In the genomic region with DNA sequence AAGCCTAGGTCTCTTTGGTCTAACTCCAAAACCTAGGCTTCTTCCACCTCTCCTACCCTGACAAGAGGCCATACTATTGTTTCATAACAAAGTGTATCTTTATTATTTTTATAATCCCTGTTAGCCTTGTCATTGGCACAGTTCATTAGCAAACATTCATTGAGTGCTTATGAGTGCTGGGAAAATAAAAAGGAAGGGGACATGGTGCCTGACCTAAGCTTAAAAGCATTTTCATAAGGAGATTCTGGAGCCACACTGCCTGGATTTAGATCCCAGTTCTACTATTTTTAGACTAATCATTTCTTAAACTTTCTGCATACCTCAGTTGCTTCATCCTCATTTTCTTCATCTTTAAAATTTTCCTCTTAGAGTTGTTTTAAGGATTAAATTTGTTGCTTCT, we compare ENCODE assay signal across 10 cellular contexts.
DNase-seq lines count a peak whose midpoint lies in the region; ATAC-seq and TF ChIP-seq lines count a peak whose summit lies in the region.
"Had no signal": no experiment of that assay in that cellular context is flagged by ENCODE, and none has a peak within 500 bp of the region (broad histone marks: within the 10 kb centered on the region; RNA-seq: fewer than 3 reads in every experiment).

No MANE protein-coding gene starts in this region.

- DNase-seq in right cardiac atrium (no peak), Right ventricle myocardium inferior (ENCODE audit: missing footprints) (no peak), NCI-H2029 (lab: John Stamatoyannopoulos, UW) (peak; percentile 47), fibroblast of the aortic adventitia (ENCODE audit: low read depth) (peak; percentile 54), upper lobe of right lung (no peak), NCI-H187 (lab: John Stamatoyannopoulos, UW) (no peak), colonic mucosa (no peak)
- DNase-seq: islet precursor cell, NCI-H1417 treated with DMSO at 0.1 percent for 48 hours had no signal

- H3K4me3 ChIP-seq in right cardiac atrium (ENCODE audit: low read length) (no peak overlapping the region), fibroblast of the aortic adventitia (ENCODE audit: low read depth, low read length) (no peak overlapping the region), upper lobe of right lung (no peak overlapping the region), colonic mucosa (no peak overlapping the region)

- intact Hi-C loops in right cardiac atrium (cut with DNase I) (no loop called here), Right ventricle myocardium inferior (cut with DNase I) (no loop called here), upper lobe of right lung (cut with DNase I) (no loop called here), colonic mucosa (cut with DNase I) (no loop called here)

- no peaks in the 10 kb centered on the region for H3K27me3 ChIP-seq in right cardiac atrium (ENCODE audit: control insufficient read depth, insufficient read depth)
- H3K27me3 ChIP-seq in upper lobe of right lung: no peaks in the 10 kb centered on the region
- H3K27me3 ChIP-seq in colonic mucosa: no peaks in the 10 kb centered on the region

- H3K9ac ChIP-seq in colonic mucosa (ENCODE audit: low read depth in 2 of 2, low read length in 2 of 2): no peak overlapping the region

- H3K36me3 ChIP-seq in upper lobe of right lung (no peaks in the 10 kb centered on the region), colonic mucosa (no peaks in the 10 kb centered on the region)

- H3K9me3 ChIP-seq in right cardiac atrium (ENCODE audit: control insufficient read depth, low read length): no peaks in the 10 kb centered on the region
- no peaks in the 10 kb centered on the region for H3K9me3 ChIP-seq in upper lobe of right lung
- H3K9me3 ChIP-seq in colonic mucosa: no peaks in the 10 kb centered on the region

- no peak for TF ChIP-seq CTCF in fibroblast of the aortic adventitia (IDR thresholded peaks at IDR 0.05; ENCODE audit: insufficient read depth, low read length)
- TF ChIP-seq CTCF in upper lobe of right lung (IDR thresholded peaks at IDR 0.05): no peak
- TF ChIP-seq CTCF in colonic mucosa (IDR thresholded peaks at IDR 0.05): no peak

- no peaks in the 10 kb centered on the region for H3K4me1 ChIP-seq in right cardiac atrium (ENCODE audit: control insufficient read depth, insufficient read depth, low read length)
- peaks cover 33% of the 10 kb centered on the region for H3K4me1 ChIP-seq in upper lobe of right lung
- H3K4me1 ChIP-seq in colonic mucosa: no peaks in the 10 kb centered on the region

- no peak for ATAC-seq in right cardiac atrium
- no peak for ATAC-seq in Right ventricle myocardium inferior
- ATAC-seq in upper lobe of right lung: peak; percentile 76
- no peak for ATAC-seq in HG02840 (IDR thresholded peaks at IDR 0.05; ENCODE audit: low FRiP score, unreplicated experiment)

- H3K27ac ChIP-seq in right cardiac atrium (ENCODE audit: low read length) (peak overlapping the region; percentile 58), upper lobe of right lung (peak overlapping the region; percentile 51), colonic mucosa (no peak overlapping the region)

Comparison
In these comparisons a context has a peak if more than half of its experiments do, and no peak if none do; other contexts are left out.
1. DNase-seq: peak in NCI-H2029 (single experiment) and fibroblast of the aortic adventitia (single experiment); none in right cardiac atrium (0 of 3), Right ventricle myocardium inferior (single experiment), upper lobe of right lung (single experiment), NCI-H187 (0 of 2) and colonic mucosa (single experiment).